Comparison of ENCODE assay signal across 2 cellular contexts in the genomic region with DNA sequence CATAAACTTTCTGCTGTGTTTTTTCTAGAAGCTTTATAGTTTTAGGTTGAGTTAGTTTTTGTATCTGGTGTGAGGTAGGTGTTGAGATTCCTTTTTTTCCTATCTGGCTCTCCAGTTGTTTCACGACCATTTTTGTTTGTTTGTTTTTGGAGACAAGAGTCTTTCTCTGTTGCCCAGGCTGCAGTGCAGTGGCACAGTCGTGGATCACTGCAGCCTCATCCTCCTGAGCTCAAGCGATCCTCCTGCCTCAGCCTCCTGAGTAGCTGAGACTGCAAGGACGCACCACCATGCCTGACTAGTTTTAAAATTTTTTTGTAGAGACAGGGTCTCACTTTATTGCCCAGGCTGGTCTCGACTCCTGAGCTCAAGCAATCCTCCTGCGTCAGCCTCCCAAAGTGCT.
A peak's percentile ranks its signal among the peaks of the same experiment; 100 is the strongest.
TF ChIP-seq lines count a peak whose summit lies in the region.

No MANE protein-coding gene starts in this region.

TF ChIP-seq in WTC11, 78 proteins besides CTCF, POLR2A, EP300 and RAD21:
- TF ChIP-seq ZNF121 (CRISPR knock-in tag; IDR thresholded peaks at IDR 0.05) (peak; percentile 73), NR2C2 (CRISPR knock-in tag; IDR thresholded peaks at IDR 0.05) (no peak), CREB1 (CRISPR knock-in tag; IDR thresholded peaks at IDR 0.05) (no peak), ELF4 (CRISPR knock-in tag; IDR thresholded peaks at IDR 0.05; ENCODE audit: low read depth) (no peak), ZNF317 (CRISPR knock-in tag; IDR thresholded peaks at IDR 0.05; ENCODE audit: borderline replicate concordance, low read depth) (no peak), TEAD1 (CRISPR knock-in tag; IDR thresholded peaks at IDR 0.05) (no peak), OVOL2 (CRISPR knock-in tag; IDR thresholded peaks at IDR 0.05; ENCODE audit: borderline replicate concordance) (no peak), SP1 (CRISPR knock-in tag; conservative IDR thresholded peaks at IDR 0.05) (no peak)

TF ChIP-seq in H1, 55 proteins besides CTCF, POLR2A, EP300 and RAD21:
- TF ChIP-seq TBP (IDR thresholded peaks at IDR 0.05; ENCODE audit: low read depth, low read length): no peak
- no peak for TF ChIP-seq EGR1 (IDR thresholded peaks at IDR 0.05; ENCODE audit: borderline replicate concordance, low read depth, low read length)
- TF ChIP-seq BACH1 (IDR thresholded peaks at IDR 0.05; ENCODE audit: low read length): no peak
- no peak for TF ChIP-seq POLR2AphosphoS5 (IDR thresholded peaks at IDR 0.05; ENCODE audit: low read depth, low read length)
- TF ChIP-seq KDM1A (IDR thresholded peaks at IDR 0.05; ENCODE audit: borderline replicate concordance, low read length): 0 out of 2 replicates have a peak, but pooled peaks have one; percentile 13
- TF ChIP-seq KDM5A (IDR thresholded peaks at IDR 0.05; ENCODE audit: low read length): no peak
- TF ChIP-seq CBX8 (IDR thresholded peaks at IDR 0.05; ENCODE audit: borderline replicate concordance, low read depth, low read length): no peak
